Comparison of ENCODE assay signal across 13 cellular contexts in the genomic region with DNA sequence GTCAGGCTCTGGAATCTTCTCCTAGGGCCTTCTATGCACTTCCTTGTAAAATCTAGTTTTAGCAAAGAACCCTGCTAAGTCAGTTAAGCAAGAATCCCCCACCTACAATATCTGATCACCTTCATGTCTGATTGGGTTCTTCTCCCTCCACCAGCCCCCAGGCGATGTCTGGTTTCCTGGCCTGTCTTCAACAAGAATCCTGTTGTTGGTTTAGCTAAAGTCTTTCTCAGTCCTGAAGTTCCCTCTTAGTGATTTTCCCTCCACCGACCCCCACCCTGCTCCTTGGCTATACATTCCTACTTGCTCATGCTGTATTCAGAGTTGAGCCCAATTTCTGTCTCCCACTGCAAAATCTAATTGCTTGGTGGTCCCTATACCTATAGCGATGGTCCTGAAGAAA. TPM values are rescaled to one million over a fixed set of nuclear protein-coding genes. Genes with fewer than 3 reads are reported as not detected.
DNase-seq lines count a peak whose midpoint lies in the region; FAIRE-seq and TF ChIP-seq lines count a peak whose summit lies in the region.
"Had no signal": no experiment of that assay in that cellular context is flagged by ENCODE, and none has a peak within 500 bp of the region (broad histone marks: within the 10 kb centered on the region; RNA-seq: fewer than 3 reads in every experiment).

No MANE protein-coding gene starts in this region.

- H3K9me3 Mint-ChIP-seq in CD14-positive monocyte: peaks cover 6 to 20% (median 14%) of the 10 kb centered on the region in 7 donors
- H3K9me3 Mint-ChIP-seq in endothelial cell (ENCODE audit: unreplicated experiment): peaks cover 5% of the 10 kb centered on the region
- peaks cover 20% of the 10 kb centered on the region for H3K9me3 Mint-ChIP-seq in nephron

- H3K27ac ChIP-seq in PC-9: peak overlapping the region; percentile 74

- POLR2A ChIA-PET in PC-9 (lab: Charles Lee; ENCODE audit: unreplicated experiment): interaction anchor here (0.6 kb wide), 1 partner anchor 95 kb away, joined by 4 read pairs; a partner anchor contains a TSS

- H3K4me3 Mint-ChIP-seq in CD14-positive monocyte (no peak overlapping the region), endothelial cell (ENCODE audit: unreplicated experiment) (no peak overlapping the region), nephron (no peak overlapping the region)

- 0 out of 2 replicates have a peak overlapping the region, but pooled peaks have one; percentile 45 for H2AFZ ChIP-seq in PC-9

- no peak overlapping the region for H3K4me3 ChIP-seq in PC-9

- no peak for TF ChIP-seq CTCF in CD14-positive monocyte (IDR thresholded peaks at IDR 0.05)
- no peak for TF ChIP-seq CTCF in PC-9 (conservative IDR thresholded peaks at IDR 0.05)
- TF ChIP-seq CTCF in endothelial cell (IDR thresholded peaks at IDR 0.05; ENCODE audit: unreplicated experiment): no peak
- no peak for TF ChIP-seq CTCF in nephron (IDR thresholded peaks at IDR 0.05; ENCODE audit: unreplicated experiment in 3 of 3)

- intact Hi-C loops in CD14-positive monocyte (cut with micrococcal nuclease): no loop called here
- intact Hi-C loops in PC-9 (cut with micrococcal nuclease; ENCODE audit: unreplicated experiment): no loop called here

- CTCF ChIA-PET in PC-9 (lab: Charles Lee): no interaction called here

- peak overlapping the region; percentile 51 for H3K4me2 ChIP-seq in PC-9

- H3K9me2 ChIP-seq in PC-9 (ENCODE audit: insufficient read depth): no peaks in the 10 kb centered on the region

- no peaks in the 10 kb centered on the region for H3K79me2 ChIP-seq in PC-9 (ENCODE audit: low read depth)

- H3K36me3 Mint-ChIP-seq in CD14-positive monocyte: no peaks in the 10 kb centered on the region
- H3K36me3 Mint-ChIP-seq in endothelial cell (ENCODE audit: low read depth, unreplicated experiment): peaks cover 5% of the 10 kb centered on the region
- no peaks in the 10 kb centered on the region for H3K36me3 Mint-ChIP-seq in nephron (ENCODE audit: low read depth)
- H3K36me3 Mint-ChIP-seq: CD4-positive, CD25-positive, alpha-beta regulatory T cell had no signal

- TSS peak; percentile 39 for BruUV-seq in PC-9 (replicated peaks; lab: Mats Ljungman, UMichigan)

- no peaks in the 10 kb centered on the region for H3K27me3 ChIP-seq in PC-9 (ENCODE audit: insufficient read depth, low read depth)

- H3K4me1 Mint-ChIP-seq in CD14-positive monocyte (peaks cover 37% of the 10 kb centered on the region), endothelial cell (ENCODE audit: unreplicated experiment) (peaks cover 41% of the 10 kb centered on the region), nephron (peaks cover 5% of the 10 kb centered on the region)

- H4K20me1 ChIP-seq in PC-9 (ENCODE audit: insufficient read depth): no peaks in the 10 kb centered on the region

- DNase-seq in CD14-positive monocyte (ENCODE audit: low spot score) (no peak), PC-9 (no peak), endothelial cell (ENCODE audit: low spot score) (no peak), NCI-H226 (no peak), kidney tubule cell (ENCODE audit: low spot score) (no peak), HTR-8/SVneo (ENCODE audit: insufficient read length, low spot score) (no peak), NOMO-1 treated with dmso at 0.1 percent for 144 hours (lab: John Stamatoyannopoulos, UW; ENCODE audit: unreplicated experiment) (no peak)
- DNase-seq: activated CD4-positive, alpha-beta T cell treated with anti-CD3 and anti-CD28 coated beads for 1 hour; CD4-positive, CD25-positive, alpha-beta regulatory T cell; NCI-H1092; NCI-H524 treated with DMSO at 0.1 percent for 48 hours; stimulated activated CD8-positive, alpha-beta memory T cell treated with anti-CD3 and anti-CD28 coated beads, Interleukin-4, amount 100 ng/mL, for 48 hours had no signal

- no peaks in the 10 kb centered on the region for H3F3A ChIP-seq in PC-9 (ENCODE audit: insufficient read depth, low read depth)

- H3K36me3 ChIP-seq in PC-9 (ENCODE audit: low read depth): no peaks in the 10 kb centered on the region

- H3K27me3 Mint-ChIP-seq in CD14-positive monocyte (ENCODE audit: low read depth in 3 of 3) (peaks cover 1 to 4% (median 3%) of the 10 kb centered on the region in 3 donors), endothelial cell (ENCODE audit: unreplicated experiment) (peaks cover 7% of the 10 kb centered on the region), nephron (ENCODE audit: low read depth) (no peaks in the 10 kb centered on the region)

- no peak for FAIRE-seq in HTR-8/SVneo (lab: Jason Lieb, UNC)

- H3K27ac Mint-ChIP-seq in CD14-positive monocyte (peak overlapping the region in 4 of 7 donors; percentile 2 to 72 (median 60)), endothelial cell (ENCODE audit: unreplicated experiment) (peak overlapping the region; percentile 34), nephron (peak overlapping the region in 2 of 3 experiments; percentile 22 to 59)

- H3K9me3 ChIP-seq in PC-9 (ENCODE audit: insufficient read depth, low read depth): peaks cover 13% of the 10 kb centered on the region

- peaks cover 16% of the 10 kb centered on the region for H3K4me1 ChIP-seq in PC-9 (replicated peaks; ENCODE audit: insufficient read depth)

RNA-seq across cellular contexts. Expression of a gene that starts 35.2 kb away (rescaled TPM):
- polyA plus RNA-seq in CD14-positive monocyte: 10 to 100 TPM; 13.8 to 21.1 TPM
- total RNA-seq in PC-9 (2021): 0.15 and 0.25 TPM in 2 replicates
- total RNA-seq in endothelial cell (ENCODE audit: unreplicated experiment): 7.7 TPM
